11 cellular contexts compared by ENCODE assay signal in genomic region chr15:40957581-40958051, GRCh38. TPM values are rescaled to one million over a fixed set of nuclear protein-coding genes. Genes with fewer than 3 reads are reported as not detected.
DNase-seq lines count a peak whose midpoint lies in the region; ATAC-seq and TF ChIP-seq lines count a peak whose summit lies in the region.
"Had no signal": no experiment of that assay in that cellular context is flagged by ENCODE, and none has a peak within 500 bp of the region (broad histone marks: within the 10 kb centered on the region; RNA-seq: fewer than 3 reads in every experiment).

No MANE protein-coding gene starts in this region.

- no peak overlapping the region for H3K4me3 ChIP-seq in esophagus muscularis mucosa
- H3K4me3 ChIP-seq: lung had no signal

- H3K4me1 ChIP-seq in esophagus muscularis mucosa = peaks cover 28 to 44% (median 39%) of the 10 kb centered on the region in 4 donors

- WGBS in esophagus muscularis mucosa = 62% methylated on average over 4 of the region's 9 CpGs

- intact Hi-C loops in esophagus muscularis mucosa (cut with DNase I) = no loop called here

- no peak for TF ChIP-seq POLR2A in esophagus muscularis mucosa (IDR thresholded peaks at IDR 0.05; ENCODE audit: low read depth)

- peak; percentile 35 for DNase-seq in EL
- peak; percentile 14 to 90 for DNase-seq in NCI-H446 (lab: John Stamatoyannopoulos, UW)
- no peak for DNase-seq in esophagus muscularis mucosa (ENCODE audit: extremely low spot score)
- peak; percentile 34 for DNase-seq in putamen (ENCODE audit: low spot score)
- no peak for DNase-seq in activated CD4-positive, alpha-beta T cell treated with anti-CD3 and anti-CD28 coated beads, Interleukin-2, amount 50 U/mL, for 4 hours
- DNase-seq in KG1 (lab: John Stamatoyannopoulos, UW) = no peak
- DNase-seq in NCI-H1417 (lab: John Stamatoyannopoulos, UW) = no peak
- DNase-seq: activated CD4-positive, CD25-positive, alpha-beta regulatory T cell had no signal

- H3K36me3 ChIP-seq in esophagus muscularis mucosa = no peaks in the 10 kb centered on the region

- TF ChIP-seq CTCF in esophagus muscularis mucosa (IDR thresholded peaks at IDR 0.05) = no peak

- no peak for ATAC-seq in GM18519 (IDR thresholded peaks at IDR 0.05; ENCODE audit: low FRiP score, unreplicated experiment)

- peak overlapping the region; percentile 48 to 74 (median 60) for H3K27ac ChIP-seq in esophagus muscularis mucosa (replicated peaks in 1 of 4)

- no peaks in the 10 kb centered on the region for H3K27me3 ChIP-seq in esophagus muscularis mucosa

- no peaks in the 10 kb centered on the region for H3K9me3 ChIP-seq in esophagus muscularis mucosa

- no peak for TF ChIP-seq EP300 in esophagus muscularis mucosa (IDR thresholded peaks at IDR 0.05)

RNA-seq across cellular contexts. Expression of gene CHAC1, which starts 4.3 kb away (rescaled TPM):
- 1 to 10 TPM in 3 of 4 donors, under 1 TPM in 1; 0.66 to 3.6 (median 1.3) TPM for total RNA-seq in esophagus muscularis mucosa

RNA-seq across cellular contexts. Expression of gene DLL4, which starts 28.5 kb away (rescaled TPM):
- 10 to 100 TPM in 1 of 4 donors, 1 to 10 TPM in 3; 1.7 to 12.6 (median 7.5) TPM for total RNA-seq in esophagus muscularis mucosa
- total RNA-seq: Daoy had no signal

Comparison
In these comparisons a context has a peak if more than half of its experiments do, and no peak if none do; other contexts are left out.
1. DNase-seq: peak in EL (single experiment), NCI-H446 (2 of 2) and putamen (single experiment); none in esophagus muscularis mucosa (single experiment), activated CD4-positive, alpha-beta T cell treated with anti-CD3 and anti-CD28 coated beads, Interleukin-2, amount 50 U/mL, for 4 hours (0 of 2), KG1 (single experiment) and NCI-H1417 (0 of 3).